ENCODE assay signal across 10 cellular contexts in genomic region chr1:202505356-202505755, GRCh38.
A peak's percentile ranks its signal among the peaks of the same experiment; 100 is the strongest.
DNase-seq lines count a peak whose midpoint lies in the region; ATAC-seq, FAIRE-seq and TF ChIP-seq lines count a peak whose summit lies in the region.
"Had no signal": no experiment of that assay in that cellular context is flagged by ENCODE, and none has a peak within 500 bp of the region (broad histone marks: within the 10 kb centered on the region; RNA-seq: fewer than 3 reads in every experiment).

No MANE protein-coding gene starts in this region.

- TF ChIP-seq CTCF in bronchial epithelial cell (IDR thresholded peaks at IDR 0.05; ENCODE audit: insufficient read depth, low read length, severe bottlenecking) (no peak), retinal pigment epithelial cell (conservative IDR thresholded peaks at IDR 0.05; ENCODE audit: low read depth, low read length) (no peak)

- no peak overlapping the region for H3K27ac Mint-ChIP-seq in stimulated activated memory B cell treated with anti-CD40 and anti-IgM and Interleukin-4, amounts not matched to agents 10 μg/mL and 1 μg/mL and 100 μg/mL, for 72 hours

- H3K4me1 ChIP-seq in iPS-18a (ENCODE audit: control insufficient read depth, low read depth, low read length) (peaks cover 14% of the 10 kb centered on the region), Karpas-422 (ENCODE audit: low read length) (no peaks in the 10 kb centered on the region)

- no peak overlapping the region for H3K4me3 Mint-ChIP-seq in stimulated activated memory B cell treated with anti-CD40 and anti-IgM and Interleukin-4, amounts not matched to agents 10 μg/mL and 1 μg/mL and 100 μg/mL, for 72 hours

- H4K20me1 ChIP-seq in Karpas-422 (ENCODE audit: insufficient read depth, low read depth, low read length), result no peaks in the 10 kb centered on the region

- no peaks in the 10 kb centered on the region for H3K9me3 Mint-ChIP-seq in stimulated activated memory B cell treated with anti-CD40 and anti-IgM and Interleukin-4, amounts not matched to agents 10 μg/mL and 1 μg/mL and 100 μg/mL, for 72 hours

- no peaks in the 10 kb centered on the region for H3K36me3 ChIP-seq in bronchial epithelial cell (ENCODE audit: control insufficient read depth, insufficient read depth, low read length)
- H3K36me3 ChIP-seq in iPS-18a (ENCODE audit: control insufficient read depth, low read depth, low read length), result peaks cover 3% of the 10 kb centered on the region
- H3K36me3 ChIP-seq in Karpas-422 (ENCODE audit: insufficient read depth, low read length), result no peaks in the 10 kb centered on the region

- FAIRE-seq in bronchial epithelial cell (lab: Jason Lieb, UNC), result no peak

- no peaks in the 10 kb centered on the region for H3K79me2 ChIP-seq in Karpas-422 (ENCODE audit: low read length)

- no peak overlapping the region for H3K4me2 ChIP-seq in Karpas-422 (ENCODE audit: low read depth, low read length, poor library complexity, severe bottlenecking)

- no peak overlapping the region for H2AFZ ChIP-seq in Karpas-422 (ENCODE audit: low read length)

- ATAC-seq in stimulated activated memory B cell treated with anti-CD40 and anti-IgM and Interleukin-4, amounts not matched to agents 10 μg/mL and 1 μg/mL and 100 μg/mL, for 72 hours, result no peak

- H3K9ac ChIP-seq in iPS-18a (ENCODE audit: low read length), result peak overlapping the region; percentile 56
- no peak overlapping the region for H3K9ac ChIP-seq in Karpas-422 (ENCODE audit: low read length)

- H3K27me3 ChIP-seq in bronchial epithelial cell (ENCODE audit: control insufficient read depth, insufficient read depth, low read length), result no peaks in the 10 kb centered on the region
- H3K27me3 ChIP-seq in iPS-18a (ENCODE audit: control insufficient read depth, insufficient read depth, low read length), result no peaks in the 10 kb centered on the region
- no peaks in the 10 kb centered on the region for H3K27me3 ChIP-seq in Karpas-422 (ENCODE audit: low read length)

- no peaks in the 10 kb centered on the region for H3K9me2 ChIP-seq in Karpas-422 (replicated peaks; ENCODE audit: insufficient read depth, low read length)

- no peaks in the 10 kb centered on the region for H3K27me3 Mint-ChIP-seq in stimulated activated memory B cell treated with anti-CD40 and anti-IgM and Interleukin-4, amounts not matched to agents 10 μg/mL and 1 μg/mL and 100 μg/mL, for 72 hours

- H3K36me3 Mint-ChIP-seq in stimulated activated memory B cell treated with anti-CD40 and anti-IgM and Interleukin-4, amounts not matched to agents 10 μg/mL and 1 μg/mL and 100 μg/mL, for 72 hours, result peaks cover 23% of the 10 kb centered on the region

- H3K4me3 ChIP-seq in bronchial epithelial cell (ENCODE audit: low read depth, low read length) (no peak overlapping the region), iPS-18a (ENCODE audit: low read length) (no peak overlapping the region), retinal pigment epithelial cell (ENCODE audit: low read length) (no peak overlapping the region), Karpas-422 (ENCODE audit: low read length) (no peak overlapping the region)

- H3K4me1 Mint-ChIP-seq in stimulated activated memory B cell treated with anti-CD40 and anti-IgM and Interleukin-4, amounts not matched to agents 10 μg/mL and 1 μg/mL and 100 μg/mL, for 72 hours, result no peaks in the 10 kb centered on the region

- no peaks in the 10 kb centered on the region for H3K9me3 ChIP-seq in iPS-18a (ENCODE audit: control insufficient read depth, low read depth, low read length)
- no peaks in the 10 kb centered on the region for H3K9me3 ChIP-seq in Karpas-422 (ENCODE audit: low read length)

- H3K27ac ChIP-seq in iPS-18a (ENCODE audit: low read length) (peak overlapping the region; percentile 73), Karpas-422 (ENCODE audit: low read length) (no peak overlapping the region)

- peak; percentile 55 for DNase-seq in ELR (ENCODE audit: low read depth)
- peak; percentile 66 for DNase-seq in bronchial epithelial cell (ENCODE audit: low read depth)
- peak; percentile 43 for DNase-seq in retinal pigment epithelial cell (ENCODE audit: low read depth)
- DNase-seq in NCI-H187 treated with DMSO at 0.1 percent for 48 hours (lab: John Stamatoyannopoulos, UW), result no peak
- no peak for DNase-seq in Karpas-422
- DNase-seq in GF-D8 (lab: John Stamatoyannopoulos, UW), result no peak
- DNase-seq: activated naive CD4-positive, alpha-beta T cell treated with Interleukin-2 at 50 U/mL for 16 hours; NCI-H2081 had no signal

Comparison
In these comparisons a context has a peak if more than half of its experiments do, and no peak if none do; other contexts are left out.
1. DNase-seq: peak in ELR (single experiment), bronchial epithelial cell (single experiment) and retinal pigment epithelial cell (single experiment); none in NCI-H187 treated with DMSO at 0.1 percent for 48 hours (single experiment), Karpas-422 (single experiment) and GF-D8 (single experiment).